Comparison of ENCODE assay signal across 15 cellular contexts in genomic region chr20:38861071-38861401, GRCh38. TPM values are rescaled to one million over a fixed set of nuclear protein-coding genes. Genes with fewer than 3 reads are reported as not detected.
DNase-seq lines count a peak whose midpoint lies in the region; ATAC-seq and TF ChIP-seq lines count a peak whose summit lies in the region.
"Had no signal": no experiment of that assay in that cellular context is flagged by ENCODE, and none has a peak within 500 bp of the region (broad histone marks: within the 10 kb centered on the region; RNA-seq: fewer than 3 reads in every experiment).

No MANE protein-coding gene starts in this region.

- no peak for DNase-seq in activated CD4-positive, alpha-beta memory T cell treated with anti-CD3 and anti-CD28 coated beads for 36 hours
- no peak for DNase-seq in activated CD4-positive, alpha-beta memory T cell treated with anti-CD3 and anti-CD28 coated beads, Interleukin-2, amount 10 ng/mL, durations not matched to agents 7 days and 5 days
- no peak for DNase-seq in CD4-positive, alpha-beta memory T cell
- DNase-seq in T-helper 17 cell, result no peak
- DNase-seq in naive B cell, result no peak
- DNase-seq in Right ventricle myocardium superior, result no peak
- DNase-seq in left ventricle myocardium inferior, result no peak
- DNase-seq: DMS79, NCI-H1930, NCI-H345, small intestine had no signal

- H3K4me1 ChIP-seq in CD4-positive, alpha-beta memory T cell (ENCODE audit: insufficient read depth, low read length), result peaks cover 80% of the 10 kb centered on the region
- peaks cover 15% of the 10 kb centered on the region for H3K4me1 ChIP-seq in left ventricle myocardium inferior
- H3K4me1 ChIP-seq: prostate gland had no signal

- H3K27ac Mint-ChIP-seq in activated CD4-positive, alpha-beta memory T cell treated with anti-CD3 and anti-CD28 coated beads for 36 hours, result peak overlapping the region; percentile 57
- no peak overlapping the region for H3K27ac Mint-ChIP-seq in activated CD4-positive, alpha-beta memory T cell treated with anti-CD3 and anti-CD28 coated beads, Interleukin-2, amount 10 ng/mL, durations not matched to agents 7 days and 5 days
- H3K27ac Mint-ChIP-seq in CD4-positive, alpha-beta memory T cell, result peak overlapping the region; percentile 72 to 96 (median 78)
- H3K27ac Mint-ChIP-seq in T-helper 17 cell (peak overlapping the region; percentile 95), naive B cell (peak overlapping the region; percentile 93 to 100 (median 98))

- CTCF ChIA-PET in activated CD4-positive, alpha-beta memory T cell treated with anti-CD3 and anti-CD28 coated beads for 36 hours (lab: Charles Lee), result interaction anchor here (0.9 to 2.0 kb wide), 5 partner anchors 10 to 50 kb away, joined by 3 to 9 read pairs (median 3); no protein-coding TSS in a partner anchor
- CTCF ChIA-PET in activated CD4-positive, alpha-beta memory T cell treated with anti-CD3 and anti-CD28 coated beads, Interleukin-2, amount 10 ng/mL, durations not matched to agents 7 days and 5 days (lab: Charles Lee), result interaction anchor here (0.9 to 2.8 kb wide), 3 partner anchors 10 to 14 kb away, joined by 3 to 8 read pairs (median 3); no protein-coding TSS in a partner anchor
- CTCF ChIA-PET in CD4-positive, alpha-beta memory T cell (lab: Charles Lee; ENCODE audit: partially characterized antibody), result interaction anchor here (0.8 to 3.7 kb wide), 10 partner anchors 10 to 110 kb away, joined by 3 to 19 read pairs (median 3); no protein-coding TSS in a partner anchor

- no peaks in the 10 kb centered on the region for H3K27me3 ChIP-seq in CD4-positive, alpha-beta memory T cell (ENCODE audit: insufficient read depth, low read length)
- H3K27me3 ChIP-seq in left ventricle myocardium inferior (ENCODE audit: low read depth), result peaks cover 2% of the 10 kb centered on the region

- H3K36me3 ChIP-seq in CD4-positive, alpha-beta memory T cell (ENCODE audit: insufficient read depth, low read length), result no peaks in the 10 kb centered on the region
- no peaks in the 10 kb centered on the region for H3K36me3 ChIP-seq in left ventricle myocardium inferior
- H3K36me3 ChIP-seq: prostate gland had no signal

- H3K4me3 Mint-ChIP-seq in activated CD4-positive, alpha-beta memory T cell treated with anti-CD3 and anti-CD28 coated beads for 36 hours, result no peak overlapping the region
- no peak overlapping the region for H3K4me3 Mint-ChIP-seq in activated CD4-positive, alpha-beta memory T cell treated with anti-CD3 and anti-CD28 coated beads, Interleukin-2, amount 10 ng/mL, durations not matched to agents 7 days and 5 days
- peak overlapping the region in 3 of 8 donors; percentile 16 to 35 (median 27) for H3K4me3 Mint-ChIP-seq in CD4-positive, alpha-beta memory T cell
- peak overlapping the region; percentile 12 for H3K4me3 Mint-ChIP-seq in T-helper 17 cell
- H3K4me3 Mint-ChIP-seq in naive B cell, result peak overlapping the region; percentile 64 to 90 (median 72)
- H3K4me3 Mint-ChIP-seq: neural crest cell had no signal

- no peak overlapping the region for H3K4me3 ChIP-seq in CD4-positive, alpha-beta memory T cell (ENCODE audit: low read length in 2 of 2)
- H3K4me3 ChIP-seq in left ventricle myocardium inferior, result no peak overlapping the region
- H3K4me3 ChIP-seq: prostate gland had no signal

- H3K27me3 Mint-ChIP-seq in activated CD4-positive, alpha-beta memory T cell treated with anti-CD3 and anti-CD28 coated beads for 36 hours, result no peaks in the 10 kb centered on the region
- no peaks in the 10 kb centered on the region for H3K27me3 Mint-ChIP-seq in activated CD4-positive, alpha-beta memory T cell treated with anti-CD3 and anti-CD28 coated beads, Interleukin-2, amount 10 ng/mL, durations not matched to agents 7 days and 5 days
- H3K27me3 Mint-ChIP-seq in CD4-positive, alpha-beta memory T cell, result no peaks in the 10 kb centered on the region
- H3K27me3 Mint-ChIP-seq in T-helper 17 cell (no peaks in the 10 kb centered on the region), naive B cell (no peaks in the 10 kb centered on the region)

- no peak overlapping the region for H3K27ac ChIP-seq in CD4-positive, alpha-beta memory T cell (ENCODE audit: low read depth, low read length)
- no peak overlapping the region for H3K27ac ChIP-seq in left ventricle myocardium inferior (replicated peaks)
- H3K27ac ChIP-seq: C4-2B, prostate gland had no signal

- no peak for TF ChIP-seq CTCF in left ventricle myocardium inferior (IDR thresholded peaks at IDR 0.05; ENCODE audit: borderline replicate concordance)

- H3K9me3 Mint-ChIP-seq in activated CD4-positive, alpha-beta memory T cell treated with anti-CD3 and anti-CD28 coated beads for 36 hours, result no peaks in the 10 kb centered on the region
- no peaks in the 10 kb centered on the region for H3K9me3 Mint-ChIP-seq in activated CD4-positive, alpha-beta memory T cell treated with anti-CD3 and anti-CD28 coated beads, Interleukin-2, amount 10 ng/mL, durations not matched to agents 7 days and 5 days
- no peaks in the 10 kb centered on the region for H3K9me3 Mint-ChIP-seq in CD4-positive, alpha-beta memory T cell
- no peaks in the 10 kb centered on the region for H3K9me3 Mint-ChIP-seq in naive B cell
- H3K9me3 Mint-ChIP-seq: neural crest cell had no signal

- ATAC-seq in T-helper 17 cell (no peak), naive B cell (ENCODE audit: low read depth in 2 of 2) (no peak), Right ventricle myocardium superior (ENCODE audit: poor library complexity) (no peak), GM18909 (IDR thresholded peaks at IDR 0.05; ENCODE audit: poor library complexity, unreplicated experiment) (no peak)

- H3K9me3 ChIP-seq in CD4-positive, alpha-beta memory T cell (ENCODE audit: control insufficient read depth in 1 of 2, low read length in 2 of 2), result no peaks in the 10 kb centered on the region
- no peaks in the 10 kb centered on the region for H3K9me3 ChIP-seq in T-helper 17 cell (ENCODE audit: control insufficient read depth, low read length, poor library complexity, severe bottlenecking)
- no peaks in the 10 kb centered on the region for H3K9me3 ChIP-seq in left ventricle myocardium inferior (replicated peaks)
- H3K9me3 ChIP-seq: prostate gland had no signal

- peaks cover 80% of the 10 kb centered on the region for H3K4me1 Mint-ChIP-seq in activated CD4-positive, alpha-beta memory T cell treated with anti-CD3 and anti-CD28 coated beads for 36 hours (ENCODE audit: low read depth)
- peaks cover 71% of the 10 kb centered on the region for H3K4me1 Mint-ChIP-seq in activated CD4-positive, alpha-beta memory T cell treated with anti-CD3 and anti-CD28 coated beads, Interleukin-2, amount 10 ng/mL, durations not matched to agents 7 days and 5 days
- H3K4me1 Mint-ChIP-seq in CD4-positive, alpha-beta memory T cell, result peaks cover 57 to 84% (median 72%) of the 10 kb centered on the region in 4 donors
- H3K4me1 Mint-ChIP-seq in T-helper 17 cell, result peaks cover 59% of the 10 kb centered on the region
- H3K4me1 Mint-ChIP-seq in naive B cell, result peaks cover 62 to 95% (median 82%) of the 10 kb centered on the region in 3 donors
- H3K4me1 Mint-ChIP-seq: neural crest cell had no signal

- POLR2A ChIA-PET in activated CD4-positive, alpha-beta memory T cell treated with anti-CD3 and anti-CD28 coated beads for 36 hours (lab: Charles Lee), result interaction anchor here (0.6 to 2.8 kb wide), 3 partner anchors 10 to 45 kb away, joined by 3 to 10 read pairs (median 6); no protein-coding TSS in a partner anchor
- POLR2A ChIA-PET in activated CD4-positive, alpha-beta memory T cell treated with anti-CD3 and anti-CD28 coated beads, Interleukin-2, amount 10 ng/mL, durations not matched to agents 7 days and 5 days (lab: Charles Lee), result interaction anchor here (1.2 kb wide), 1 partner anchor 12 kb away, joined by 7 read pairs; no protein-coding TSS in a partner anchor
- POLR2A ChIA-PET in CD4-positive, alpha-beta memory T cell (lab: Charles Lee; ENCODE audit: partially characterized antibody), result interaction anchor here (1.1 to 7.7 kb wide), 4 partner anchors 13 to 54 kb away, joined by 3 to 66 read pairs (median 13); no protein-coding TSS in a partner anchor

- H3K36me3 Mint-ChIP-seq in activated CD4-positive, alpha-beta memory T cell treated with anti-CD3 and anti-CD28 coated beads for 36 hours, result peaks cover 18% of the 10 kb centered on the region
- H3K36me3 Mint-ChIP-seq in activated CD4-positive, alpha-beta memory T cell treated with anti-CD3 and anti-CD28 coated beads, Interleukin-2, amount 10 ng/mL, durations not matched to agents 7 days and 5 days (ENCODE audit: low read depth), result peaks cover 27% of the 10 kb centered on the region
- peaks cover 0 to 21% of the 10 kb centered on the region in 2 donors for H3K36me3 Mint-ChIP-seq in CD4-positive, alpha-beta memory T cell
- no peaks in the 10 kb centered on the region for H3K36me3 Mint-ChIP-seq in T-helper 17 cell (ENCODE audit: low read depth)
- no peaks in the 10 kb centered on the region for H3K36me3 Mint-ChIP-seq in naive B cell

- intact Hi-C loops in activated CD4-positive, alpha-beta memory T cell treated with anti-CD3 and anti-CD28 coated beads for 36 hours (cut with micrococcal nuclease), result no loop called here
- intact Hi-C loops in CD4-positive, alpha-beta memory T cell (cut with micrococcal nuclease), result no loop called here
- intact Hi-C loops in Right ventricle myocardium superior (cut with DNase I) (no loop called here), left ventricle myocardium inferior (cut with micrococcal nuclease) (no loop called here)

RNA-seq across cellular contexts. Expression of gene PPP1R16B, which starts 55.5 kb away (rescaled TPM):
- total RNA-seq in activated CD4-positive, alpha-beta memory T cell treated with anti-CD3 and anti-CD28 coated beads for 36 hours, result 100 to 1,000 TPM; 111 to 114 TPM
- total RNA-seq in activated CD4-positive, alpha-beta memory T cell treated with anti-CD3 and anti-CD28 coated beads, Interleukin-2, amount 10 ng/mL, durations not matched to agents 7 days and 5 days, result 100 to 1,000 TPM; 113 to 119 TPM
- 10 to 100 TPM; 54.3 to 55.1 TPM for total RNA-seq in CD4-positive, alpha-beta memory T cell
- 10 to 100 TPM; 17.3 to 36.7 TPM for polyA plus RNA-seq in CD4-positive, alpha-beta memory T cell
- total RNA-seq in T-helper 17 cell (10 to 100 TPM; 45.6 to 60.9 TPM), Right ventricle myocardium superior (6.8 TPM), left ventricle myocardium inferior (6.3 TPM)
- polyA plus RNA-seq in naive B cell (ENCODE audit: low read depth in 6 of 6), result 10 to 100 TPM; 22.1 to 54.6 (median 38.4) TPM

Comparison
In these comparisons a context has a peak if more than half of its experiments do, and no peak if none do; other contexts are left out.
1. H3K4me3 Mint-ChIP-seq: peak in T-helper 17 cell (single experiment) and naive B cell (8 of 8); none in activated CD4-positive, alpha-beta memory T cell treated with anti-CD3 and anti-CD28 coated beads for 36 hours (single experiment) and activated CD4-positive, alpha-beta memory T cell treated with anti-CD3 and anti-CD28 coated beads, Interleukin-2, amount 10 ng/mL, durations not matched to agents 7 days and 5 days (single experiment).